9 cellular contexts compared by ENCODE assay signal in genomic region chr2:100179806-100180205, GRCh38. TPM values are rescaled to one million over a fixed set of nuclear protein-coding genes. Genes with fewer than 3 reads are reported as not detected.
"Had no signal": no experiment of that assay in that cellular context is flagged by ENCODE, and none has a peak within 500 bp of the region (broad histone marks: within the 10 kb centered on the region; RNA-seq: fewer than 3 reads in every experiment).

No MANE protein-coding gene starts in this region.

- H3K4me3 ChIP-seq: GM23338, HAP-1, K562 had no signal

- FAIRE-seq: H1, H54, HTR-8/SVneo, K562 had no signal

- H3K4me3 Mint-ChIP-seq: GM23338 had no signal

- H3K9me3 ChIP-seq: HAP-1 had no signal

- H3K36me3 ChIP-seq: HAP-1 had no signal

- H3K27ac Mint-ChIP-seq: GM23338 had no signal

- H3K4me2 ChIP-seq: GM23338 had no signal

- H3K9me3 Mint-ChIP-seq: GM23338 had no signal

- H3K4me1 ChIP-seq: HAP-1 had no signal

- H2AFZ ChIP-seq: GM23338 had no signal

- DNase-seq: IMR-90, KG1 had no signal

RNA-seq across cellular contexts. Expression of gene AFF3, which starts 37.4 kb away (rescaled TPM):
- total RNA-seq: HT-29 had no signal
- polyA plus RNA-seq: K562 had no signal
